Comparison of ENCODE assay signal across 27 cellular contexts in the genomic region with DNA sequence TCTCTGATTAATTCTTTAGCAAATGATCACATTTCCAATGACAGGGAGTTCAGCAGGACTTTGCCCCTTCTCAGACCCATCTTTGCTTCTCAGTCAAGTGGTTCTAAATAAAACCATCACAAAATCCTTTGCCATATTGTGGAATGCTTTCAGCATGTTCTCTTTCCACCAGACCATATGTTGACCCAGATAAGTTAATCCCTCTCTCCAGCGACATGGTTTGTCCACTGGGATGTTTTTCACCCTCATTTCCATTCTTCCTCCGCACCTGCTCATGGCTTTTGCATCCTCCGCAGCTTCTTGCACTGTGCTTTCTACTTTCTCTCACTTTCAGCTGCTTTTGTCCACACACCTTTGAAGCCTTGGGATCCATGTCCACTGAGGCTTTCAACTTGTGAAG.
"Had no signal": no experiment of that assay in that cellular context is flagged by ENCODE, and none has a peak within 500 bp of the region (broad histone marks: within the 10 kb centered on the region; RNA-seq: fewer than 3 reads in every experiment).

No MANE protein-coding gene starts in this region.

- H3K27ac ChIP-seq: brain microvascular endothelial cell, esophagus squamous epithelium, left lung, thoracic aorta, VCaP had no signal

- ATAC-seq: activated T-cell treated with anti-CD3 and anti-CD28 coated beads, Interleukin-2, amount 50 U/mL, for 72 hours; left lung; natural killer cell; right cardiac atrium had no signal

- H3K4me3 ChIP-seq: esophagus squamous epithelium, left lung, lung, spleen, thoracic aorta had no signal

- H3K9me3 ChIP-seq: esophagus squamous epithelium, left lung, spleen, thoracic aorta had no signal

- H3K4me1 ChIP-seq: esophagus squamous epithelium had no signal

- H3K36me3 ChIP-seq: brain microvascular endothelial cell, esophagus squamous epithelium, left lung, spleen, thoracic aorta had no signal

- DNase-seq: activated CD4-positive, alpha-beta T cell treated with anti-CD3 and anti-CD28 coated beads for 4 hours; activated CD4-positive, alpha-beta T cell treated with anti-CD3 and anti-CD28 coated beads, Interleukin-2, amount 50 U/mL, for 4 hours; activated naive CD4-positive, alpha-beta T cell; activated naive CD8-positive, alpha-beta T cell treated with anti-CD3 and anti-CD28 coated beads, Interleukin-2, amount 10 ng/mL, durations not matched to agents 7 days and 5 days; activated T-cell treated with anti-CD3 and anti-CD28 coated beads for 4 hours; activated T-cell treated with anti-CD3 and anti-CD28 coated beads, Interleukin-2, amount 50 U/mL, for 72 hours; amniotic stem cell; brain microvascular endothelial cell; dermis blood vessel endothelial cell; effector CD4-positive, alpha-beta T cell; esophagus squamous epithelium; foreskin melanocyte; left lung; mesendoderm; natural killer cell; right cardiac atrium; spleen; stimulated activated naive CD4-positive, alpha-beta T cell; T-helper 1 cell; trophoblast cell had no signal

- FAIRE-seq: astrocyte, islet of Langerhans, TTC549, urothelium cell line had no signal

- H3K27me3 ChIP-seq: brain microvascular endothelial cell, left lung, spleen had no signal
